In genomic region chr18:38576915-38577314, GRCh38 we compare ENCODE assay signal across 2 cellular contexts.
TF ChIP-seq lines count a peak whose summit lies in the region.

No MANE protein-coding gene starts in this region.

TF ChIP-seq in HepG2, 621 proteins besides CTCF, POLR2A, EP300 and RAD21 (continued from another document):
- TF ChIP-seq USF2 (IDR thresholded peaks at IDR 0.05; ENCODE audit: low read depth, low read length), result peak; percentile 35; the same call in 1 of the 2 replicates
- TF ChIP-seq USF2 (CRISPR knock-in tag; IDR thresholded peaks at IDR 0.05; ENCODE audit: borderline replicate concordance), result no peak
- peak; percentile 53; the same call in 1 of the 2 replicates for TF ChIP-seq RAD51 (IDR thresholded peaks at IDR 0.05; ENCODE audit: borderline replicate concordance)

TF ChIP-seq in K562, 482 proteins besides CTCF, POLR2A, EP300 and RAD21 (continued from another document):
- peak; percentile 89 for TF ChIP-seq TFE3 (CRISPR knock-in tag; IDR thresholded peaks at IDR 0.05)
